ENCODE assay signal across 32 cellular contexts in the genomic region with DNA sequence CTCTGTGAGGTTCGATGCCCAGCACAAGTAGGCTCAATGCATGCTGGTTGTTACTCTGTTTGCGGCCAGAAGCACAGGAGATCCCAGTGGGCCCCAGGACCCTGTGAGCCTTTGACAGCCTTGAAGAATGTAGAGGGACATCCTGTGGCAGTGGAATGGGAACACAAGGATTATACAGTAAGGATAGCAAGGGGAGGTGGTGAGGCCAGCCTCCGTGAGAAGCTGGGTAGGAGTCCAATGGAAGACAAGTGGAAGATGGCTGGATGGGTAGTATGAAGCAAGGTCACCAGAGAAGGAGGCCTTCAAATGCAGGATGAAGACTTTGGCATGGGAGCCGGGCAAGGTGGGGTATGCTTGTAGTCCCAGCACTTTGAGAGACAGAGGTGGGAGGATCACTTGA.
"Had no signal": no experiment of that assay in that cellular context is flagged by ENCODE, and none has a peak within 500 bp of the region (broad histone marks: within the 10 kb centered on the region; RNA-seq: fewer than 3 reads in every experiment).

No MANE protein-coding gene starts in this region.

- ATAC-seq: activated naive CD4-positive, alpha-beta T cell treated with anti-CD3 and anti-CD28 coated beads, Interleukin-2, amount 50 U/mL, for 72 hours; activated naive CD8-positive, alpha-beta T cell treated with anti-CD3 and anti-CD28 coated beads, Interleukin-2, amount 50 U/mL, for 24 hours; activated T-cell treated with anti-CD3 and anti-CD28 coated beads, Interleukin-2, amount 50 U/mL, for 4 hours; activated T-cell treated with anti-CD3 and anti-CD28 coated beads, Interleukin-2, amount 50 U/mL, for 72 hours; activated T-helper 17 cell treated with anti-CD3 and anti-CD28 coated beads, Interleukin-2, amount 50 U/mL, for 72 hours; body of pancreas had no signal

- H3K4me1 ChIP-seq: adrenal gland, ascending aorta, body of pancreas, breast epithelium had no signal

- DNase-seq: activated effector memory CD4-positive, alpha-beta T cell treated with anti-CD3 and anti-CD28 coated beads, Interleukin-2, amount 50 U/mL, for 16 hours; activated effector memory CD4-positive, alpha-beta T cell treated with Interleukin-2 at 50 U/mL for 16 hours; activated gamma-delta T cell; activated gamma-delta T cell treated with Interleukin-2 at 50 U/mL for 16 hours; activated naive CD4-positive, alpha-beta T cell; activated naive CD4-positive, alpha-beta T cell treated with anti-CD3 and anti-CD28 coated beads for 36 hours; activated naive CD4-positive, alpha-beta T cell treated with anti-CD3 and anti-CD28 coated beads, Interleukin-2, amount 10 ng/mL, durations not matched to agents 7 days and 5 days; activated naive CD4-positive, alpha-beta T cell treated with anti-CD3 and anti-CD28 coated beads, Interleukin-2, amount 50 U/mL, for 16 hours; activated naive CD4-positive, alpha-beta T cell treated with Interleukin-2 at 50 U/mL for 16 hours; activated naive CD8-positive, alpha-beta T cell treated with anti-CD3 and anti-CD28 coated beads for 36 hours; activated naive CD8-positive, alpha-beta T cell treated with anti-CD3 and anti-CD28 coated beads, Interleukin-2, amount 10 ng/mL, durations not matched to agents 7 days and 5 days; activated naive CD8-positive, alpha-beta T cell treated with anti-CD3 and anti-CD28 coated beads, Interleukin-2, amount 50 U/mL, for 24 hours; activated T-cell treated with anti-CD3 and anti-CD28 coated beads, Interleukin-2, amount 50 U/mL, for 1 hour; activated T-cell treated with anti-CD3 and anti-CD28 coated beads, Interleukin-2, amount 50 U/mL, for 24 hours; activated T-cell treated with anti-CD3 and anti-CD28 coated beads, Interleukin-2, amount 50 U/mL, for 4 hours; activated T-cell treated with anti-CD3 and anti-CD28 coated beads, Interleukin-2, amount 50 U/mL, for 48 hours; activated T-cell treated with anti-CD3 and anti-CD28 coated beads, Interleukin-2, amount 50 U/mL, for 72 hours; adrenal gland; amniotic stem cell; amygdala; anterior cingulate cortex; aorta; body of pancreas; brain microvascular endothelial cell; central memory CD4-positive, alpha-beta T cell; cerebellar nuclear complex had no signal

- FAIRE-seq: astrocyte had no signal

- H3K36me3 ChIP-seq: adrenal gland, ascending aorta, brain microvascular endothelial cell, breast epithelium, cardiac muscle cell had no signal

- H3K4me3 ChIP-seq: adrenal gland, ascending aorta, body of pancreas, breast epithelium, cardiac muscle cell had no signal

- H3K9me3 ChIP-seq: adrenal gland, ascending aorta, body of pancreas, breast epithelium had no signal

- H3K27ac ChIP-seq: adrenal gland, ascending aorta, body of pancreas, brain microvascular endothelial cell, breast epithelium, cardiac muscle cell had no signal

- H3K27me3 ChIP-seq: adrenal gland, ascending aorta, body of pancreas, brain microvascular endothelial cell, breast epithelium, cardiac muscle cell had no signal
